27 cellular contexts compared by ENCODE assay signal in the genomic region with DNA sequence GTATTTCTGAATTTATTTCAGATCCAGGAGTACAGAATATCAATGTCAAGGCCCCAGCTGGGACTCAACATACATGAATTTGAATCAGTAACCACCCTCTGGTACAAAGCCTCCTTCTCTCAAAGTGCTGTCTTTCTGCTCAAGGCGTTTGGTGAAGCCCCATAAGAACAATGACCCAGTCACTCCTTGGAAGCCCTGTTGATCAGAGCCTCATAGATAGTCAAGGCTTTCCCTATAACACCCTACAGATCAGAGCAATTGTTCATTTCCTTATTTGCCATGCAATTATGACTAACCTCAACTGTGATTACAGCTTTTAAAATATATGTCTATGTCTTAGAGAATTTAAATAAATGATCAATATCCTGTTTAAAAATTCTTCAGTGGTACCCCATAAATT.
"Had no signal": no experiment of that assay in that cellular context is flagged by ENCODE, and none has a peak within 500 bp of the region (broad histone marks: within the 10 kb centered on the region; RNA-seq: fewer than 3 reads in every experiment).

No MANE protein-coding gene starts in this region.

- H2AFZ ChIP-seq: parathyroid adenoma had no signal

- H3K36me3 Mint-ChIP-seq: mesothelial cell of epicardium had no signal

- FAIRE-seq: endothelial cell of umbilical vein, frontal cortex, keratinocyte, small intestine had no signal

- H3K4me3 Mint-ChIP-seq: memory B cell; mesothelial cell of epicardium; naive B cell; natural killer cell treated with Interleukin-12 subunit alpha and Interleukin-12 subunit beta and Interleukin-15 and Interleukin-18, amount 100 ng/mL, for 72 hours; stimulated activated naive CD8-positive, alpha-beta T cell treated with anti-CD3 and anti-CD28 coated beads, Interleukin-15, amount 100 ng/mL, for 72 hours had no signal

- H3K79me2 ChIP-seq: parathyroid adenoma had no signal

- H3K27ac Mint-ChIP-seq: memory B cell; mesothelial cell of epicardium; natural killer cell treated with Interleukin-12 subunit alpha and Interleukin-12 subunit beta and Interleukin-15 and Interleukin-18, amount 100 ng/mL, for 72 hours; progenitor cell of endocrine pancreas; stimulated activated naive CD8-positive, alpha-beta T cell treated with anti-CD3 and anti-CD28 coated beads, Interleukin-15, amount 100 ng/mL, for 72 hours had no signal

- H3K9me3 ChIP-seq: mucosa of descending colon, right lobe of liver, suprapubic skin, uterus had no signal

- DNase-seq: dermis blood vessel endothelial cell; effector memory CD4-positive, alpha-beta T cell; erythroblast; esophagus squamous epithelium; head of caudate nucleus; mucosa of descending colon; naive B cell; right lobe of liver; small intestine; stimulated activated CD4-positive, alpha-beta T cell treated with anti-CD3 and anti-CD28 coated beads, Interleukin-15, amount 100 ng/mL, for 24 hours; stimulated activated CD4-positive, alpha-beta T cell treated with anti-CD3 and anti-CD28 coated beads, Interleukin-2, amount 100 ng/mL, for 48 hours; stimulated activated naive CD4-positive, alpha-beta T cell; stimulated activated naive CD8-positive, alpha-beta T cell treated with anti-CD3 and anti-CD28 coated beads, Interleukin-15, amount 100 ng/mL, for 72 hours; transverse colon; upper lobe of right lung; uterus had no signal

- H3K36me3 ChIP-seq: esophagus squamous epithelium, right lobe of liver, suprapubic skin, transverse colon, upper lobe of right lung, uterus had no signal

- H3K27ac ChIP-seq: coronary artery, esophagus squamous epithelium, parathyroid adenoma, right lobe of liver, suprapubic skin, transverse colon, upper lobe of right lung, uterus had no signal

- H3K9ac ChIP-seq: parathyroid adenoma had no signal

- H3K4me1 Mint-ChIP-seq: memory B cell; mesothelial cell of epicardium; naive B cell; stimulated activated naive CD8-positive, alpha-beta T cell treated with anti-CD3 and anti-CD28 coated beads, Interleukin-15, amount 100 ng/mL, for 72 hours had no signal

- H3K27me3 ChIP-seq: esophagus squamous epithelium, right lobe of liver, suprapubic skin, transverse colon, upper lobe of right lung, uterus had no signal

- H3K4me3 ChIP-seq: coronary artery, esophagus squamous epithelium, lung, mucosa of descending colon, right lobe of liver, suprapubic skin, transverse colon, upper lobe of right lung, uterus had no signal

- ATAC-seq: mucosa of descending colon; natural killer cell treated with Interleukin-12 subunit alpha and Interleukin-12 subunit beta and Interleukin-15 and Interleukin-18, amount 100 ng/mL, for 72 hours; right lobe of liver; stimulated activated naive CD8-positive, alpha-beta T cell treated with anti-CD3 and anti-CD28 coated beads, Interleukin-15, amount 100 ng/mL, for 72 hours; upper lobe of right lung had no signal
